14 cellular contexts compared by ENCODE assay signal in genomic region chr3:187017511-187018230, GRCh38.
DNase-seq lines count a peak whose midpoint lies in the region; ATAC-seq lines count a peak whose summit lies in the region.
"Had no signal": no experiment of that assay in that cellular context is flagged by ENCODE, and none has a peak within 500 bp of the region (broad histone marks: within the 10 kb centered on the region; RNA-seq: fewer than 3 reads in every experiment).

No MANE protein-coding gene starts in this region.

- no peak overlapping the region for H3K9ac ChIP-seq in BLaER1

- CTCF ChIA-PET in naive thymus-derived CD4-positive, alpha-beta T cell (lab: Charles Lee), result interaction anchor here (1.0 to 1.4 kb wide), 2 partner anchors 9 to 16 kb away, joined by 4 read pairs; no protein-coding TSS in a partner anchor

- intact Hi-C loops in naive thymus-derived CD4-positive, alpha-beta T cell (cut with micrococcal nuclease), result no loop called here

- no peaks in the 10 kb centered on the region for H3K27me3 ChIP-seq in BLaER1
- no peaks in the 10 kb centered on the region for H3K27me3 ChIP-seq in naive thymus-derived CD4-positive, alpha-beta T cell (ENCODE audit: control insufficient read depth in 2 of 2, insufficient read depth in 2 of 2, low read length in 2 of 2)

- peak overlapping the region; percentile 66 for H3K4me2 ChIP-seq in BLaER1

- H3K27ac ChIP-seq in BLaER1 (no peak overlapping the region), epithelial cell of prostate (peak overlapping the region; percentile 23)
- no peak overlapping the region for H3K27ac ChIP-seq in naive thymus-derived CD4-positive, alpha-beta T cell (ENCODE audit: low read depth, low read length)

- peaks cover 100% of the 10 kb centered on the region for H3K4me1 ChIP-seq in BLaER1
- peaks cover 10 to 51% of the 10 kb centered on the region in 2 donors for H3K4me1 ChIP-seq in naive thymus-derived CD4-positive, alpha-beta T cell (ENCODE audit: control insufficient read depth in 2 of 2, insufficient read depth in 2 of 2, low read length in 2 of 2)

- H3K4me3 ChIP-seq in BLaER1, result no peak overlapping the region
- H3K4me3 ChIP-seq in naive thymus-derived CD4-positive, alpha-beta T cell (ENCODE audit: low read length), result no peak overlapping the region
- H3K4me3 ChIP-seq: coronary artery had no signal

- H3K4me1 Mint-ChIP-seq in naive thymus-derived CD4-positive, alpha-beta T cell, result peaks cover 52 to 90% (median 76%) of the 10 kb centered on the region in 7 donors
- peaks cover 58 to 91% of the 10 kb centered on the region in 2 donors for H3K4me1 Mint-ChIP-seq in immature natural killer cell

- H3K36me3 ChIP-seq in BLaER1, result peaks cover 34% of the 10 kb centered on the region
- peaks cover 0 to 5% (median 4%) of the 10 kb centered on the region in 3 experiments for H3K36me3 ChIP-seq in naive thymus-derived CD4-positive, alpha-beta T cell (ENCODE audit: control insufficient read depth in 2 of 3, insufficient read depth in 3 of 3, low read length in 3 of 3)

- H3K36me3 Mint-ChIP-seq in naive thymus-derived CD4-positive, alpha-beta T cell, result peaks cover 5 to 47% (median 20%) of the 10 kb centered on the region in 5 donors
- peaks cover 4 to 18% (median 10%) of the 10 kb centered on the region in 3 donors for H3K36me3 Mint-ChIP-seq in immature natural killer cell

- H3K27ac Mint-ChIP-seq in naive thymus-derived CD4-positive, alpha-beta T cell, result peak overlapping the region in 6 of 9 donors; percentile 27 to 96 (median 82)
- peak overlapping the region in 1 of 6 donors; percentile 35 for H3K27ac Mint-ChIP-seq in immature natural killer cell

- no peaks in the 10 kb centered on the region for H3K9me3 ChIP-seq in BLaER1
- H3K9me3 ChIP-seq in naive thymus-derived CD4-positive, alpha-beta T cell (ENCODE audit: control insufficient read depth in 2 of 3, low read length in 3 of 3), result no peaks in the 10 kb centered on the region

- POLR2A ChIA-PET in naive thymus-derived CD4-positive, alpha-beta T cell (lab: Charles Lee), result interaction anchor here (1.2 to 2.7 kb wide), 2 partner anchors 8 to 11 kb away, joined by 5 to 11 read pairs; no protein-coding TSS in a partner anchor

- H4K20me1 ChIP-seq in BLaER1, result peaks cover 100% of the 10 kb centered on the region

- DNase-seq in HK-2 (ENCODE audit: unreplicated experiment) (peak; percentile 29), epithelial cell of prostate (ENCODE audit: low read depth, low spot score) (no peak), HuH-7 (ENCODE audit: low spot score) (no peak), GOT3 (lab: John Stamatoyannopoulos, UW) (no peak), retina (no peak), immature natural killer cell (no peak)
- DNase-seq in naive thymus-derived CD4-positive, alpha-beta T cell, result no peak
- DNase-seq: activated CD4-positive, CD25-positive, alpha-beta regulatory T cell treated with anti-CD3 and anti-CD28 coated beads, Interleukin-2, amount 50 U/mL, for 72 hours; activated T-cell treated with anti-CD3 and anti-CD28 coated beads, Interleukin-2, amount 50 U/mL, for 72 hours; NCI-H1105 treated with DMSO at 0.1 percent for 48 hours; NCI-H345 had no signal

- no peaks in the 10 kb centered on the region for H3K9me3 Mint-ChIP-seq in naive thymus-derived CD4-positive, alpha-beta T cell
- no peaks in the 10 kb centered on the region for H3K9me3 Mint-ChIP-seq in immature natural killer cell
- H3K9me3 Mint-ChIP-seq: activated T-cell treated with anti-CD3 and anti-CD28 coated beads, Interleukin-2, amount 50 U/mL, for 72 hours had no signal

- H3K4me3 Mint-ChIP-seq in naive thymus-derived CD4-positive, alpha-beta T cell, result no peak overlapping the region
- H3K4me3 Mint-ChIP-seq in immature natural killer cell, result no peak overlapping the region
- H3K4me3 Mint-ChIP-seq: activated T-cell treated with anti-CD3 and anti-CD28 coated beads, Interleukin-2, amount 50 U/mL, for 72 hours had no signal

- no peaks in the 10 kb centered on the region for H3K27me3 Mint-ChIP-seq in naive thymus-derived CD4-positive, alpha-beta T cell
- peaks cover 0 to 2% (median 1%) of the 10 kb centered on the region in 3 donors for H3K27me3 Mint-ChIP-seq in immature natural killer cell (ENCODE audit: low read depth in 3 of 3)

- ATAC-seq in naive thymus-derived CD4-positive, alpha-beta T cell, result no peak
- ATAC-seq: SK-N-SH treated with all-trans-retinoic acid at 6 μM for 48 hours had no signal
